Comparison of ENCODE assay signal across 10 cellular contexts in genomic region chr6:134870677-134871498, GRCh38.
DNase-seq lines count a peak whose midpoint lies in the region; ATAC-seq and TF ChIP-seq lines count a peak whose summit lies in the region.
"Had no signal": no experiment of that assay in that cellular context is flagged by ENCODE, and none has a peak within 500 bp of the region (broad histone marks: within the 10 kb centered on the region; RNA-seq: fewer than 3 reads in every experiment).

No MANE protein-coding gene starts in this region.

- H3K4me1 ChIP-seq in BE2C (no peaks in the 10 kb centered on the region), ascending aorta (no peaks in the 10 kb centered on the region), right lobe of liver (peaks cover 0 to 6% (median 0%) of the 10 kb centered on the region in 4 donors)

- no peak for TF ChIP-seq POLR2A in right lobe of liver (IDR thresholded peaks at IDR 0.05)

- H3K4me3 ChIP-seq in BE2C (ENCODE audit: low read depth, low read length) (no peak overlapping the region), ascending aorta (no peak overlapping the region), right lobe of liver (no peak overlapping the region)
- H3K4me3 ChIP-seq: spleen had no signal

- H3K36me3 Mint-ChIP-seq in stimulated activated memory B cell treated with anti-CD40 and anti-IgM and Interleukin-4, amounts not matched to agents 10 μg/mL and 1 μg/mL and 100 μg/mL, for 72 hours, result peaks cover 8% of the 10 kb centered on the region

- no peaks in the 10 kb centered on the region for H3K36me3 ChIP-seq in BE2C
- H3K36me3 ChIP-seq in ascending aorta, result no peaks in the 10 kb centered on the region
- H3K36me3 ChIP-seq in right lobe of liver, result no peaks in the 10 kb centered on the region
- H3K36me3 ChIP-seq: spleen had no signal

- H3K27ac ChIP-seq in ascending aorta (no peak overlapping the region), right lobe of liver (no peak overlapping the region)

- H3K9me3 Mint-ChIP-seq in stimulated activated memory B cell treated with anti-CD40 and anti-IgM and Interleukin-4, amounts not matched to agents 10 μg/mL and 1 μg/mL and 100 μg/mL, for 72 hours, result peaks cover 7% of the 10 kb centered on the region

- peak overlapping the region; percentile 41 for H3K4me3 Mint-ChIP-seq in stimulated activated memory B cell treated with anti-CD40 and anti-IgM and Interleukin-4, amounts not matched to agents 10 μg/mL and 1 μg/mL and 100 μg/mL, for 72 hours

- DNase-seq in NOMO-1 treated with DMSO at 0.1 percent for 48 hours (lab: John Stamatoyannopoulos, UW; ENCODE audit: unreplicated experiment) (peak; percentile 9), NOMO-1 treated with dmso at 0.1 percent for 144 hours (lab: John Stamatoyannopoulos, UW; ENCODE audit: unreplicated experiment) (no peak), NCI-H2171 treated with DMSO at 0.1 percent for 48 hours (lab: John Stamatoyannopoulos, UW) (peak; percentile 46), BE2C (no peak), ascending aorta (ENCODE audit: low spot score in 2 of 2) (no peak), right lobe of liver (no peak)
- DNase-seq: hypothalamus, spleen had no signal

- peaks cover 28% of the 10 kb centered on the region for H3K4me1 Mint-ChIP-seq in stimulated activated memory B cell treated with anti-CD40 and anti-IgM and Interleukin-4, amounts not matched to agents 10 μg/mL and 1 μg/mL and 100 μg/mL, for 72 hours

- H3K27ac Mint-ChIP-seq in stimulated activated memory B cell treated with anti-CD40 and anti-IgM and Interleukin-4, amounts not matched to agents 10 μg/mL and 1 μg/mL and 100 μg/mL, for 72 hours, result no peak overlapping the region

- WGBS in right lobe of liver (ENCODE audit: insufficient coverage, low coverage, low lambda C conversion rate, missing lambda C conversion rate), result 78% methylated on average over 7 of the region's 9 CpGs

- intact Hi-C loops in ascending aorta (cut with DNase I), result no loop called here
- intact Hi-C loops in right lobe of liver (cut with DNase I), result loop anchor here (10.0 kb wide), 1 partner anchor 46 kb away; no protein-coding TSS in a partner anchor

- no peak for TF ChIP-seq CTCF in BE2C (IDR thresholded peaks at IDR 0.05; ENCODE audit: low read depth, low read length)
- TF ChIP-seq CTCF in ascending aorta (IDR thresholded peaks at IDR 0.05), result no peak
- no peak for TF ChIP-seq CTCF in right lobe of liver (IDR thresholded peaks at IDR 0.05)

- H3K9me3 ChIP-seq in BE2C (peaks cover 4% of the 10 kb centered on the region; the same call in 1 of the 2 replicates), ascending aorta (no peaks in the 10 kb centered on the region), right lobe of liver (no peaks in the 10 kb centered on the region)

- H3K27me3 Mint-ChIP-seq in stimulated activated memory B cell treated with anti-CD40 and anti-IgM and Interleukin-4, amounts not matched to agents 10 μg/mL and 1 μg/mL and 100 μg/mL, for 72 hours, result peaks cover 12% of the 10 kb centered on the region

- ATAC-seq in HG02885 (IDR thresholded peaks at IDR 0.05; ENCODE audit: poor library complexity, unreplicated experiment), result peak; percentile 87
- ATAC-seq in stimulated activated memory B cell treated with anti-CD40 and anti-IgM and Interleukin-4, amounts not matched to agents 10 μg/mL and 1 μg/mL and 100 μg/mL, for 72 hours, result no peak
- ATAC-seq in right lobe of liver, result no peak

- H3K27me3 ChIP-seq in BE2C (no peaks in the 10 kb centered on the region), ascending aorta (no peaks in the 10 kb centered on the region), right lobe of liver (no peaks in the 10 kb centered on the region)

Comparison
In these comparisons a context has a peak if more than half of its experiments do, and no peak if none do; other contexts are left out.
1. DNase-seq: peak in NOMO-1 treated with DMSO at 0.1 percent for 48 hours (single experiment) and NCI-H2171 treated with DMSO at 0.1 percent for 48 hours (single experiment); none in NOMO-1 treated with dmso at 0.1 percent for 144 hours (single experiment), BE2C (single experiment), ascending aorta (0 of 2) and right lobe of liver (0 of 3).